In genomic region chr4:89769856-89770255, GRCh38 we compare ENCODE assay signal across 4 cellular contexts.
"Had no signal": no experiment of that assay in that cellular context is flagged by ENCODE, and none has a peak within 500 bp of the region (broad histone marks: within the 10 kb centered on the region; RNA-seq: fewer than 3 reads in every experiment).

No MANE protein-coding gene starts in this region.

- H3K4me1 Mint-ChIP-seq: GM23338, H9 had no signal

- H2AFZ ChIP-seq: GM23338 had no signal

- ATAC-seq: GM23338 had no signal

- H3K4me3 ChIP-seq: GM23338 had no signal

- H3K4me3 Mint-ChIP-seq: GM23338, H9 had no signal

- DNase-seq: H9, HCEC 1CT, IMR-90 had no signal

- H3K9me3 Mint-ChIP-seq: GM23338 had no signal

- H3K27ac Mint-ChIP-seq: GM23338, H9 had no signal

- H3K4me2 ChIP-seq: GM23338 had no signal
